ENCODE assay signal across 2 cellular contexts in genomic region chr20:17806107-17806506, GRCh38.
TF ChIP-seq lines count a peak whose summit lies in the region.

No MANE protein-coding gene starts in this region.

TF ChIP-seq in IMR-90, 13 proteins besides CTCF, POLR2A, EP300 and RAD21:
- TF ChIP-seq SMC3 (IDR thresholded peaks at IDR 0.05; ENCODE audit: low read depth, low read length) = no peak
- TF ChIP-seq RCOR1 (IDR thresholded peaks at IDR 0.05; ENCODE audit: insufficient replicate concordance, low read length) = no peak
- no peak for TF ChIP-seq RFX5 (IDR thresholded peaks at IDR 0.05; ENCODE audit: low read depth, low read length)
- TF ChIP-seq MAZ (IDR thresholded peaks at IDR 0.05; ENCODE audit: borderline replicate concordance, low read depth, low read length) = no peak
- TF ChIP-seq MXI1 (IDR thresholded peaks at IDR 0.05; ENCODE audit: borderline replicate concordance, low read depth, low read length) = no peak
- no peak for TF ChIP-seq ELK1 (IDR thresholded peaks at IDR 0.05; ENCODE audit: borderline replicate concordance, low read depth, low read length)
- TF ChIP-seq NFE2L2 (IDR thresholded peaks at IDR 0.05; ENCODE audit: low read depth, low read length) = no peak
- no peak for TF ChIP-seq BHLHE40 (IDR thresholded peaks at IDR 0.05; ENCODE audit: low read depth, low read length)
- no peak for TF ChIP-seq FOS (IDR thresholded peaks at IDR 0.05; ENCODE audit: low read depth, low read length)
- TF ChIP-seq CHD1 (IDR thresholded peaks at IDR 0.05; ENCODE audit: low read depth, low read length) = no peak
- TF ChIP-seq USF2 (IDR thresholded peaks at IDR 0.05; ENCODE audit: low read depth, low read length) = no peak
- TF ChIP-seq CEBPB (IDR thresholded peaks at IDR 0.05; ENCODE audit: low read depth, low read length) = no peak
- no peak for TF ChIP-seq MAFK (IDR thresholded peaks at IDR 0.05; ENCODE audit: low read depth, low read length)

TF ChIP-seq in H1, 55 proteins besides CTCF, POLR2A, EP300 and RAD21:
- TF ChIP-seq YY1 (IDR thresholded peaks at IDR 0.05; ENCODE audit: low read depth, low read length) = no peak
- TF ChIP-seq MAFK (IDR thresholded peaks at IDR 0.05; ENCODE audit: low read depth, low read length) = no peak
- no peak for TF ChIP-seq RFX5 (IDR thresholded peaks at IDR 0.05; ENCODE audit: borderline replicate concordance, low read depth, low read length)
